In the genomic region with DNA sequence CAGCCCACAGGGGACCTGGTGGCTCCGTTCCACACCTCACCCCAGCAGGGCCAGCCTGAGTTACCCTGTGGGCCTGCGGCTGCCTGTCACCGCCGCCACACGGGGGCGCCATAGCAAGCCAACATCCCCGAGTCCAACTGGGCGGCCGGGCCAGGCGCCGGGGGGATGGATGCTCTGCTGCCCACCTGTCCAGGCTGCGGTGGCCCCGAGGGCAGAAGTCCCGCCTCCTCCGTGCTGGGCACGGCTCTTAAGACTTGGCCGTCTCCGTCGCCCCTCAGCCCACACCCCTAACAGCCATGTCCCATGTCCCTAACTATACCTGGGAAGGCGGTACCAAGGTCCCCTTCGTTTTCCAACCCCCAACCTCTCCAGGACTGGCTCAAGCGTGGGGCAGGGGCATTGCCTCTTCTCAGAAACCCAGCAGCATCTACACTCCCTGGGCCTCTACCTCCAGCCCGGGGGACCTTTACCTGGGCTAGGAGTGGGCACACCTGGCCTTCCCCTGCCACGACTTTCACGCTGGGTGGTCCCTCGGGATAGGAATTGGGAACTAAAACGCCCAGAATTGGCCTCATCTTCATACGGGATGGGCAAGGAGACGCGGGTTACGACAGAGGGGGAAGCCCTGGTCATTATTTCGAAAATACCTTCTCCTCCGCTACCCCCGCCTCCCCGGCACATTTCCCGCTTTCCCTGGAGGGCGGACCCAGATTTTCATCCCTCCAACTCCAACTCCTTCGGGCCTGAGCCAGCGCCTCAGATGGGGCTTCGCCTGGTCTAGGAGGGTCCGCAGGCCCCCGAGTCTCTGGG, we compare ENCODE assay signal across 1 cellular context.
TF ChIP-seq lines count a peak whose summit lies in the region.

No MANE protein-coding gene starts in this region.

TF ChIP-seq in K562, 482 proteins besides CTCF, POLR2A, EP300 and RAD21 (continued from another document):
- TF ChIP-seq, protein P1, sequence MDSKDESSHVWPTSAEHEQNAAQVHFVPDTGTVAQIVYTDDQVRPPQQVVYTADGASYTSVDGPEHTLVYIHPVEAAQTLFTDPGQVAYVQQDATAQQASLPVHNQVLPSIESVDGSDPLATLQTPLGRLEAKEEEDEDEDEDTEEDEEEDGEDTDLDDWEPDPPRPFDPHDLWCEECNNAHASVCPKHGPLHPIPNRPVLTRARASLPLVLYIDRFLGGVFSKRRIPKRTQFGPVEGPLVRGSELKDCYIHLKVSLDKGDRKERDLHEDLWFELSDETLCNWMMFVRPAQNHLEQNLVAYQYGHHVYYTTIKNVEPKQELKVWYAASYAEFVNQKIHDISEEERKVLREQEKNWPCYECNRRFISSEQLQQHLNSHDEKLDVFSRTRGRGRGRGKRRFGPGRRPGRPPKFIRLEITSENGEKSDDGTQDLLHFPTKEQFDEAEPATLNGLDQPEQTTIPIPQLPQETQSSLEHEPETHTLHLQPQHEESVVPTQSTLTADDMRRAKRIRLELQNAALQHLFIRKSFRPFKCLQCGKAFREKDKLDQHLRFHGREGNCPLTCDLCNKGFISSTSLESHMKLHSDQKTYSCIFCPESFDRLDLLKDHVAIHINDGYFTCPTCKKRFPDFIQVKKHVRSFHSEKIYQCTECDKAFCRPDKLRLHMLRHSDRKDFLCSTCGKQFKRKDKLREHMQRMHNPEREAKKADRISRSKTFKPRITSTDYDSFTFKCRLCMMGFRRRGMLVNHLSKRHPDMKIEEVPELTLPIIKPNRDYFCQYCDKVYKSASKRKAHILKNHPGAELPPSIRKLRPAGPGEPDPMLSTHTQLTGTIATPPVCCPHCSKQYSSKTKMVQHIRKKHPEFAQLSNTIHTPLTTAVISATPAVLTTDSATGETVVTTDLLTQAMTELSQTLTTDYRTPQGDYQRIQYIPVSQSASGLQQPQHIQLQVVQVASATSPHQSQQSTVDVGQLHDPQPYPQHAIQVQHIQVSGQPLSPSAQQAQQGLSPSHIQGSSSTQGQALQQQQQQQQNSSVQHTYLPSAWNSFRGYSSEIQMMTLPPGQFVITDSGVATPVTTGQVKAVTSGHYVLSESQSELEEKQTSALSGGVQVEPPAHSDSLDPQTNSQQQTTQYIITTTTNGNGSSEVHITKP (IDR thresholded peaks at IDR 0.05; ENCODE audit: partially characterized antibody) = peak; percentile 6
- TF ChIP-seq ETV6 (IDR thresholded peaks at IDR 0.05; ENCODE audit: borderline replicate concordance in 1 of 2, low read depth in 2 of 2, low read length in 1 of 2) (no peak), ETV6 (CRISPR knock-in tag; IDR thresholded peaks at IDR 0.05; ENCODE audit: borderline replicate concordance) (no peak), NRF1 (conservative IDR thresholded peaks at IDR 0.05 in 1 of 2, IDR thresholded peaks at IDR 0.05 in 1 of 2) (0 out of 4 replicates have a peak, but pooled peaks of 1 of the 2 experiments have one; percentile 28), ATF4 (CRISPR knock-in tag; IDR thresholded peaks at IDR 0.05) (no peak), CREM (IDR thresholded peaks at IDR 0.05; ENCODE audit: low read depth) (peak; percentile 35; the same call in 1 of the 2 replicates), E2F6 (IDR thresholded peaks at IDR 0.05; ENCODE audit: borderline replicate concordance in 1 of 2, extremely low read depth in 1 of 2, insufficient read depth in 1 of 2, insufficient read length in 1 of 2, low read depth in 1 of 2, low read length in 1 of 2, poor library complexity in 1 of 2, severe bottlenecking in 1 of 2) (peak in 1 of 2 experiments; percentile 56), ETV1 (tag; conservative IDR thresholded peaks at IDR 0.05; ENCODE audit: low read depth) (no peak), HDAC2 (IDR thresholded peaks at IDR 0.05) (no peak), STAG1 (CRISPR knock-in tag; IDR thresholded peaks at IDR 0.05; ENCODE audit: borderline replicate concordance) (0 out of 2 replicates have a peak, but pooled peaks have one; percentile 7), ZNF384 (IDR thresholded peaks at IDR 0.05; ENCODE audit: low read depth, low read length) (no peak), GATAD2A (IDR thresholded peaks at IDR 0.05) (peak; percentile 36; the same call in 1 of the 2 replicates), RFX5 (IDR thresholded peaks at IDR 0.05; ENCODE audit: low read depth, low read length) (no peak), PHF20 (IDR thresholded peaks at IDR 0.05; ENCODE audit: partially characterized antibody) (peak; percentile 20), SP1 (CRISPR knock-in tag; IDR thresholded peaks at IDR 0.05) (peak; percentile 34; the same call in 1 of the 2 replicates), CTBP1 (IDR thresholded peaks at IDR 0.05; ENCODE audit: borderline replicate concordance) (peak; percentile 85), RCOR1 (IDR thresholded peaks at IDR 0.05; ENCODE audit: borderline replicate concordance in 1 of 2, low read depth in 2 of 2, low read length in 2 of 2) (peak in 1 of 2 experiments; percentile 69; a peak in 2 of 4 replicates), SMC3 (conservative IDR thresholded peaks at IDR 0.05; ENCODE audit: insufficient read depth, low read depth, low read length) (0 out of 2 replicates have a peak, but pooled peaks have one; percentile 48), RBM34 (IDR thresholded peaks at IDR 0.05; ENCODE audit: borderline replicate concordance, insufficient read depth, low read length) (no peak), ZBTB7A (IDR thresholded peaks at IDR 0.05; ENCODE audit: borderline replicate concordance, control insufficient read depth, low read depth, low read length) (peak; percentile 41; the same call in 1 of the 2 replicates), TBP (optimal IDR thresholded peaks at IDR 0.05; ENCODE audit: low read depth, low read length) (peak; percentile 12), RB1 (IDR thresholded peaks at IDR 0.05; ENCODE audit: low read depth) (peak; percentile 42; the same call in 1 of the 2 replicates), BHLHE40 (IDR thresholded peaks at IDR 0.05; ENCODE audit: low read length) (0 out of 2 replicates have a peak, but pooled peaks have one; percentile 4)
- TF ChIP-seq, protein P2, sequence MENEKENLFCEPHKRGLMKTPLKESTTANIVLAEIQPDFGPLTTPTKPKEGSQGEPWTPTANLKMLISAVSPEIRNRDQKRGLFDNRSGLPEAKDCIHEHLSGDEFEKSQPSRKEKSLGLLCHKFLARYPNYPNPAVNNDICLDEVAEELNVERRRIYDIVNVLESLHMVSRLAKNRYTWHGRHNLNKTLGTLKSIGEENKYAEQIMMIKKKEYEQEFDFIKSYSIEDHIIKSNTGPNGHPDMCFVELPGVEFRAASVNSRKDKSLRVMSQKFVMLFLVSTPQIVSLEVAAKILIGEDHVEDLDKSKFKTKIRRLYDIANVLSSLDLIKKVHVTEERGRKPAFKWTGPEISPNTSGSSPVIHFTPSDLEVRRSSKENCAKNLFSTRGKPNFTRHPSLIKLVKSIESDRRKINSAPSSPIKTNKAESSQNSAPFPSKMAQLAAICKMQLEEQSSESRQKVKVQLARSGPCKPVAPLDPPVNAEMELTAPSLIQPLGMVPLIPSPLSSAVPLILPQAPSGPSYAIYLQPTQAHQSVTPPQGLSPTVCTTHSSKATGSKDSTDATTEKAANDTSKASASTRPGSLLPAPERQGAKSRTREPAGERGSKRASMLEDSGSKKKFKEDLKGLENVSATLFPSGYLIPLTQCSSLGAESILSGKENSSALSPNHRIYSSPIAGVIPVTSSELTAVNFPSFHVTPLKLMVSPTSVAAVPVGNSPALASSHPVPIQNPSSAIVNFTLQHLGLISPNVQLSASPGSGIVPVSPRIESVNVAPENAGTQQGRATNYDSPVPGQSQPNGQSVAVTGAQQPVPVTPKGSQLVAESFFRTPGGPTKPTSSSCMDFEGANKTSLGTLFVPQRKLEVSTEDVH (IDR thresholded peaks at IDR 0.05; ENCODE audit: low read depth, partially characterized antibody) = peak; percentile 19
- TF ChIP-seq, protein P3, sequence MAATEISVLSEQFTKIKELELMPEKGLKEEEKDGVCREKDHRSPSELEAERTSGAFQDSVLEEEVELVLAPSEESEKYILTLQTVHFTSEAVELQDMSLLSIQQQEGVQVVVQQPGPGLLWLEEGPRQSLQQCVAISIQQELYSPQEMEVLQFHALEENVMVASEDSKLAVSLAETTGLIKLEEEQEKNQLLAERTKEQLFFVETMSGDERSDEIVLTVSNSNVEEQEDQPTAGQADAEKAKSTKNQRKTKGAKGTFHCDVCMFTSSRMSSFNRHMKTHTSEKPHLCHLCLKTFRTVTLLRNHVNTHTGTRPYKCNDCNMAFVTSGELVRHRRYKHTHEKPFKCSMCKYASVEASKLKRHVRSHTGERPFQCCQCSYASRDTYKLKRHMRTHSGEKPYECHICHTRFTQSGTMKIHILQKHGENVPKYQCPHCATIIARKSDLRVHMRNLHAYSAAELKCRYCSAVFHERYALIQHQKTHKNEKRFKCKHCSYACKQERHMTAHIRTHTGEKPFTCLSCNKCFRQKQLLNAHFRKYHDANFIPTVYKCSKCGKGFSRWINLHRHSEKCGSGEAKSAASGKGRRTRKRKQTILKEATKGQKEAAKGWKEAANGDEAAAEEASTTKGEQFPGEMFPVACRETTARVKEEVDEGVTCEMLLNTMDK (IDR thresholded peaks at IDR 0.05; ENCODE audit: borderline replicate concordance, insufficient read depth, low read depth, low read length, poor library complexity, severe bottlenecking) = peak; percentile 85
